14 cellular contexts compared by ENCODE assay signal in the genomic region with DNA sequence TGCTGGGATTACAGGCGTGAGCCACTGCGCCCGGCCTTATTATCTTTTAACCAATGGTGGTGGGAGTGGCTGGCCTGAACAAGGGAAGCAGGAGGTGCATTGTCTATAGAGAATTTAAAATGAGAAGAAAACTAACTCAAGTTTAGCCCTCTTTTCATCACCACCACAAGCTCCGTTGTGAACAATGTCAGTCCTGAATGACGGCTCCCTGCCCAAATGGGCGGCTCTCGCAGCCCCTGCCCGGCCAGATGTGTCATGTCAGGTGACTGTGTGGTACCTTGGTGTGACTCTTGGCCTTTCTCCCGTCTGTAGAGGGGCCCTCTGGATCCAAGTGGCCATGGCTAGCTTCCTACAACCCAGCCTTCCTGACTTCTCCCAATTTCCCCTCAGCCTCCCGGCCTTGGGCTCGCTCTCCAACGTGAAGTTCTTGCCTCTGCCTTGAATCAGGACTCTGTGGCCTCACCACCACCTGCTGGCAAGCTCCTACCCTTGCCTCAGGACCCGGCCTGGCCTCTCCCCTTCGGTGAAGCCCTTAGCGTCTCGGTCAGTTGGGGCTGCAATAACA.
DNase-seq lines count a peak whose midpoint lies in the region; TF ChIP-seq lines count a peak whose summit lies in the region.
"Had no signal": no experiment of that assay in that cellular context is flagged by ENCODE, and none has a peak within 500 bp of the region (broad histone marks: within the 10 kb centered on the region; RNA-seq: fewer than 3 reads in every experiment).

No MANE protein-coding gene starts in this region.

- no peak overlapping the region for H2AFZ ChIP-seq in OCI-LY1 (ENCODE audit: low read length)
- H2AFZ ChIP-seq in trophoblast cell (ENCODE audit: insufficient read depth, low read length, poor library complexity) = no peak overlapping the region
- H2AFZ ChIP-seq: GM23338 had no signal

- no peaks in the 10 kb centered on the region for H3K79me2 ChIP-seq in OCI-LY1 (ENCODE audit: insufficient read depth, low read length)
- no peaks in the 10 kb centered on the region for H3K79me2 ChIP-seq in trophoblast cell (ENCODE audit: control insufficient read depth, insufficient read depth, low read length, poor library complexity)

- H3K27ac ChIP-seq in OCI-LY1 (ENCODE audit: low read depth, low read length, poor library complexity, severe bottlenecking) = peak overlapping the region; percentile 5
- H3K27ac ChIP-seq in trophoblast cell (ENCODE audit: low read depth, low read length) = no peak overlapping the region
- H3K27ac ChIP-seq: C4-2B had no signal

- peaks cover 4% of the 10 kb centered on the region for H3K27me3 Mint-ChIP-seq in activated T-cell treated with anti-CD3 and anti-CD28 coated beads, Interleukin-2, amount 50 U/mL, for 24 hours
- peaks cover 7% of the 10 kb centered on the region for H3K27me3 Mint-ChIP-seq in mesothelial cell of epicardium (ENCODE audit: low read depth)

- H3K4me1 Mint-ChIP-seq in activated T-cell treated with anti-CD3 and anti-CD28 coated beads, Interleukin-2, amount 50 U/mL, for 24 hours (ENCODE audit: low read depth) = no peaks in the 10 kb centered on the region
- peaks cover 2% of the 10 kb centered on the region for H3K4me1 Mint-ChIP-seq in mesothelial cell of epicardium
- H3K4me1 Mint-ChIP-seq: CD4-positive, alpha-beta memory T cell; GM23338 had no signal

- H2BK12ac ChIP-seq in trophoblast cell (ENCODE audit: low read length) = no peak overlapping the region

- no peak overlapping the region for H2BK5ac ChIP-seq in trophoblast cell (ENCODE audit: low read depth, low read length, poor library complexity)

- H3K9ac ChIP-seq in OCI-LY1 (ENCODE audit: low read length) = no peak overlapping the region
- peak overlapping the region; percentile 17 for H3K9ac ChIP-seq in trophoblast cell (ENCODE audit: low read length)

- no peak overlapping the region for H2BK120ac ChIP-seq in trophoblast cell (ENCODE audit: insufficient read depth, low read length, poor library complexity)

- H3K18ac ChIP-seq in trophoblast cell (ENCODE audit: low read length) = no peak overlapping the region

- no peak overlapping the region for H2AK5ac ChIP-seq in trophoblast cell (ENCODE audit: low read length)

- H3K4me3 ChIP-seq in OCI-LY1 (ENCODE audit: low read depth, low read length, poor library complexity, severe bottlenecking) (no peak overlapping the region), trophoblast cell (ENCODE audit: low read depth, low read length) (no peak overlapping the region)
- H3K4me3 ChIP-seq: GM23338 had no signal

- H3K79me1 ChIP-seq in trophoblast cell (ENCODE audit: low read length) = no peaks in the 10 kb centered on the region

- H3K4me1 ChIP-seq in OCI-LY1 (ENCODE audit: insufficient read depth, low read length, severe bottlenecking) (peaks cover 52% of the 10 kb centered on the region), trophoblast cell (ENCODE audit: control insufficient read depth in 1 of 2, insufficient read depth in 2 of 2, low read length in 2 of 2) (peaks cover 2% of the 10 kb centered on the region in 2 experiments)

- H3K9me2 ChIP-seq in OCI-LY1 (ENCODE audit: low read depth, low read length) = no peaks in the 10 kb centered on the region

- H4K20me1 ChIP-seq in OCI-LY1 (ENCODE audit: insufficient read depth, low read length) = no peaks in the 10 kb centered on the region

- no peak overlapping the region for H3K4me2 ChIP-seq in OCI-LY1 (ENCODE audit: low read length)
- H3K4me2 ChIP-seq in trophoblast cell (ENCODE audit: low read length) = no peak overlapping the region
- H3K4me2 ChIP-seq: GM23338 had no signal

- H3K27me3 ChIP-seq in OCI-LY1 (ENCODE audit: insufficient read depth, low read length) (no peaks in the 10 kb centered on the region), trophoblast cell (ENCODE audit: insufficient read depth, low read length) (no peaks in the 10 kb centered on the region)

- TF ChIP-seq CTCF in OCI-LY1 (IDR thresholded peaks at IDR 0.05; ENCODE audit: low read length) = no peak
- TF ChIP-seq CTCF in mesothelial cell of epicardium (IDR thresholded peaks at IDR 0.05; ENCODE audit: unreplicated experiment) = no peak

- no peak overlapping the region for H4K91ac ChIP-seq in trophoblast cell (ENCODE audit: low read depth, low read length)

- H3K4me3 Mint-ChIP-seq in activated T-cell treated with anti-CD3 and anti-CD28 coated beads, Interleukin-2, amount 50 U/mL, for 24 hours = no peak overlapping the region
- no peak overlapping the region for H3K4me3 Mint-ChIP-seq in mesothelial cell of epicardium
- H3K4me3 Mint-ChIP-seq: CD4-positive, alpha-beta memory T cell; GM23338 had no signal

- H3K27ac Mint-ChIP-seq in activated T-cell treated with anti-CD3 and anti-CD28 coated beads, Interleukin-2, amount 50 U/mL, for 24 hours = no peak overlapping the region
- no peak overlapping the region for H3K27ac Mint-ChIP-seq in mesothelial cell of epicardium
- H3K27ac Mint-ChIP-seq: CD4-positive, alpha-beta memory T cell; GM23338 had no signal

- WGBS in trophoblast cell (ENCODE audit: extremely low coverage, insufficient coverage, insufficient read length) = no CpG with 5 or more reads among the region's 16 CpGs

- 0 out of 2 replicates have a peak, but pooled peaks cover 6% of the 10 kb centered on the region for H3K9me3 ChIP-seq in OCI-LY1 (ENCODE audit: low read length)
- peaks cover 1% of the 10 kb centered on the region for H3K9me3 ChIP-seq in trophoblast cell (ENCODE audit: insufficient read depth, low read depth, low read length)

- no peak overlapping the region for H3K23ac ChIP-seq in trophoblast cell (ENCODE audit: low read length)

- no peaks in the 10 kb centered on the region for H3F3A ChIP-seq in OCI-LY1 (ENCODE audit: insufficient read depth, low read length)

- no peaks in the 10 kb centered on the region for H3K36me3 Mint-ChIP-seq in activated T-cell treated with anti-CD3 and anti-CD28 coated beads, Interleukin-2, amount 50 U/mL, for 24 hours (ENCODE audit: low read depth)
- H3K36me3 Mint-ChIP-seq in mesothelial cell of epicardium = no peaks in the 10 kb centered on the region
- H3K36me3 Mint-ChIP-seq: CD4-positive, alpha-beta memory T cell had no signal

- H4K12ac ChIP-seq in trophoblast cell (ENCODE audit: low read depth, low read length) = no peak overlapping the region

- no peaks in the 10 kb centered on the region for H3K9me3 Mint-ChIP-seq in activated T-cell treated with anti-CD3 and anti-CD28 coated beads, Interleukin-2, amount 50 U/mL, for 24 hours
- no peaks in the 10 kb centered on the region for H3K9me3 Mint-ChIP-seq in mesothelial cell of epicardium
- H3K9me3 Mint-ChIP-seq: CD4-positive, alpha-beta memory T cell; GM23338 had no signal

- DNase-seq in activated T-cell treated with anti-CD3 and anti-CD28 coated beads, Interleukin-2, amount 50 U/mL, for 24 hours = peak; percentile 17
- no peak for DNase-seq in activated T-cell treated with anti-CD3 and anti-CD28 coated beads for 4 hours
- DNase-seq in trophoblast cell = no peak
- DNase-seq in effector CD4-positive, alpha-beta T cell = no peak
- no peak for DNase-seq in activated CD4-positive, CD25-positive, alpha-beta regulatory T cell treated with anti-CD3 and anti-CD28 coated beads, Interleukin-2, amount 50 U/mL, for 72 hours
- DNase-seq in mesothelial cell of epicardium (ENCODE audit: low spot score in 2 of 2, unreplicated experiment in 2 of 2) = no peak
- DNase-seq: CD4-positive, alpha-beta memory T cell; DMS153; DMS79; GDM1; HCEC 1CT had no signal

- no peak overlapping the region for H4K8ac ChIP-seq in trophoblast cell (ENCODE audit: low read depth, low read length)

- H3K4ac ChIP-seq in trophoblast cell (ENCODE audit: low read depth, low read length) = no peak overlapping the region

- H3K36me3 ChIP-seq in OCI-LY1 (ENCODE audit: insufficient read depth, low read length) (no peaks in the 10 kb centered on the region; the same call in 1 of the 2 replicates), trophoblast cell (ENCODE audit: control insufficient read depth in 1 of 2, insufficient read depth in 2 of 2, low read length in 2 of 2) (no peaks in the 10 kb centered on the region)

- H3K14ac ChIP-seq in trophoblast cell (ENCODE audit: low read length) = no peak overlapping the region
